ENCODE assay signal across 8 cellular contexts in the genomic region with DNA sequence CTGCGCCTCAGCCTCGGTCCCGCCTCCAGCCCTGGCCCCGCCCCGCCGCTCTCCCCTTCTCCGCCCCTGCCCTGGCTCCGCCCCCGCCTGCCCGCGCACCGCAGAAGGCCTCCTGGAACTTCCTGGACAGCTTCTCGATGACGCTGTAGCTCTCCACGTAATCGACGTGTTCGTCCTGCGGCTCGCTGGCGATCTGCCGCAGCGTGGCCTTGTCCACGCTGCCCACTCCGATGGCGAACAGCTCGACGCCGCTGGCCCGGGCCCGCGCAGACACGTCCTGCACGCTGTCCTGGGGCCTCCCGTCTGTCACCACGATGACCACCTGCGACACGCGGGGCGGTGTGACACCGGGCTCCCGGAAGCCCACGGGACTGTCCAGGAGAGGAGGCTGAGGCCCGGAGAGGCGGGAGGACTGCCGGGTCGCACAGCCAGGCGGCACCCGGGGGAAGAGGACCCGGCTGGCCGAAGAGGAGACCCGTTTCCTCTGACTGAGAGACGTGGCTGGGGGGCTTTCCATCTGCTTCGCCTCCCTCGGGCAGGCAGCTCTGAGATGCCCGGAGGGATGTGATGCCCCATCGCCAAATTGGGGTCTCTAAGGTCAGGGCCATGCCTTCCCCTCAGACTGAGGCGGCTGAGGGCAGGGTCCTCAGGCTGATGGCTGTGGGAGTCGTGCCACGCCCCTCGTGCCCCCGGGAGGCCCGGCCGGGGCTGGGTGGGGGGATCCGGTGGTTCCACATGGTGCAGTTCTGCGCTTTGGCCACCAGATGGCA. TPM values are rescaled to one million over a fixed set of nuclear protein-coding genes. Genes with fewer than 3 reads are reported as not detected.
A peak's percentile ranks its signal among the peaks of the same experiment; 100 is the strongest.
DNase-seq lines count a peak whose midpoint lies in the region; ATAC-seq and TF ChIP-seq lines count a peak whose summit lies in the region.

No MANE protein-coding gene starts in this region.

- peak overlapping the region; percentile 63 for H3K4me3 ChIP-seq in BE2C (ENCODE audit: low read depth, low read length)
- no peak overlapping the region for H3K4me3 ChIP-seq in endocrine pancreas (ENCODE audit: control insufficient read depth, insufficient read depth, low read length)

- H3K9me3 Mint-ChIP-seq in activated CD8-positive, alpha-beta memory T cell treated with anti-CD3 and anti-CD28 coated beads, Interleukin-2, amount 10 ng/mL, durations not matched to agents 7 days and 5 days (ENCODE audit: low read depth) = peaks cover 4% of the 10 kb centered on the region

- H3K4me1 ChIP-seq in BE2C (no peaks in the 10 kb centered on the region; the same call in 1 of the 2 replicates), endocrine pancreas (ENCODE audit: control insufficient read depth, insufficient read depth, low read length) (no peaks in the 10 kb centered on the region)

- DNase-seq in BE2C (peak; percentile 74), NOMO-1 (lab: John Stamatoyannopoulos, UW; ENCODE audit: unreplicated experiment in 2 of 2) (peak; percentile 93 to 97), middle frontal gyrus (ENCODE audit: extremely low spot score, low spot score) (peak; percentile 91)
- DNase-seq in activated CD8-positive, alpha-beta memory T cell treated with anti-CD3 and anti-CD28 coated beads, Interleukin-2, amount 10 ng/mL, durations not matched to agents 7 days and 5 days = peak; percentile 89
- peak; percentile 76 to 77 for DNase-seq in stimulated activated CD8-positive, alpha-beta memory T cell treated with anti-CD3 and anti-CD28 coated beads, Interleukin-2, amount 100 ng/mL, for 1 hour (ENCODE audit: low read depth in 2 of 2)

- H3K4me3 Mint-ChIP-seq in activated CD8-positive, alpha-beta memory T cell treated with anti-CD3 and anti-CD28 coated beads, Interleukin-2, amount 10 ng/mL, durations not matched to agents 7 days and 5 days = peak overlapping the region; percentile 87

- no peaks in the 10 kb centered on the region for H3K36me3 Mint-ChIP-seq in activated CD8-positive, alpha-beta memory T cell treated with anti-CD3 and anti-CD28 coated beads, Interleukin-2, amount 10 ng/mL, durations not matched to agents 7 days and 5 days

- no peaks in the 10 kb centered on the region for H3K27me3 ChIP-seq in BE2C
- no peaks in the 10 kb centered on the region for H3K27me3 ChIP-seq in endocrine pancreas (ENCODE audit: control insufficient read depth, insufficient read depth, low read length)

- CTCF ChIA-PET in activated CD8-positive, alpha-beta memory T cell treated with anti-CD3 and anti-CD28 coated beads, Interleukin-2, amount 10 ng/mL, durations not matched to agents 7 days and 5 days (lab: Charles Lee) = interaction anchor here (0.6 to 19.3 kb wide), 33 partner anchors 11 to 1071 kb away, joined by 3 to 759 read pairs (median 4); partner anchors contain the start of gene LAPTM5

- TF ChIP-seq CTCF in BE2C (IDR thresholded peaks at IDR 0.05; ENCODE audit: low read depth, low read length) = peak; percentile 62

- H3K27me3 Mint-ChIP-seq in activated CD8-positive, alpha-beta memory T cell treated with anti-CD3 and anti-CD28 coated beads, Interleukin-2, amount 10 ng/mL, durations not matched to agents 7 days and 5 days = no peaks in the 10 kb centered on the region

- peaks cover 15% of the 10 kb centered on the region for H3K4me1 Mint-ChIP-seq in activated CD8-positive, alpha-beta memory T cell treated with anti-CD3 and anti-CD28 coated beads, Interleukin-2, amount 10 ng/mL, durations not matched to agents 7 days and 5 days

- peak; percentile 65 for ATAC-seq in HG03432 (IDR thresholded peaks at IDR 0.05; ENCODE audit: unreplicated experiment)
- ATAC-seq in activated CD8-positive, alpha-beta memory T cell treated with anti-CD3 and anti-CD28 coated beads, Interleukin-2, amount 10 ng/mL, durations not matched to agents 7 days and 5 days = peak; percentile 69

- H3K9me3 ChIP-seq in BE2C (no peaks in the 10 kb centered on the region), endocrine pancreas (ENCODE audit: control insufficient read depth, low read length) (no peaks in the 10 kb centered on the region)

- peak overlapping the region; percentile 88 for H3K9ac ChIP-seq in endocrine pancreas (ENCODE audit: control insufficient read depth, insufficient read depth, low read length)

- H3K36me3 ChIP-seq in BE2C (no peaks in the 10 kb centered on the region), endocrine pancreas (ENCODE audit: control insufficient read depth, insufficient read depth, low read length) (no peaks in the 10 kb centered on the region)

- peak overlapping the region; percentile 96 for H3K27ac Mint-ChIP-seq in activated CD8-positive, alpha-beta memory T cell treated with anti-CD3 and anti-CD28 coated beads, Interleukin-2, amount 10 ng/mL, durations not matched to agents 7 days and 5 days

- TF ChIP-seq POLR2A in GM19099 (IDR thresholded peaks at IDR 0.05; ENCODE audit: extremely low read depth, insufficient read length, low read depth) = peak; percentile 68

RNA-seq across cellular contexts. Expression of gene MATN1, which starts 4.6 kb away (rescaled TPM):
- polyA plus RNA-seq in BE2C (2012; ENCODE audit: insufficient read depth, insufficient read length, low read depth) = not detected
- total RNA-seq in activated CD8-positive, alpha-beta memory T cell treated with anti-CD3 and anti-CD28 coated beads, Interleukin-2, amount 10 ng/mL, durations not matched to agents 7 days and 5 days = under 1 TPM in 1 of 2 experiments, not detected in 1; 0.32 TPM

RNA-seq across cellular contexts. Expression of gene LAPTM5, which starts 38.8 kb away (rescaled TPM):
- polyA plus RNA-seq in BE2C (2012; ENCODE audit: insufficient read depth, insufficient read length, low read depth) = 0.77 TPM
- 100 to 1,000 TPM; 326 to 386 TPM for total RNA-seq in activated CD8-positive, alpha-beta memory T cell treated with anti-CD3 and anti-CD28 coated beads, Interleukin-2, amount 10 ng/mL, durations not matched to agents 7 days and 5 days
